17 cellular contexts compared by ENCODE assay signal in the genomic region with DNA sequence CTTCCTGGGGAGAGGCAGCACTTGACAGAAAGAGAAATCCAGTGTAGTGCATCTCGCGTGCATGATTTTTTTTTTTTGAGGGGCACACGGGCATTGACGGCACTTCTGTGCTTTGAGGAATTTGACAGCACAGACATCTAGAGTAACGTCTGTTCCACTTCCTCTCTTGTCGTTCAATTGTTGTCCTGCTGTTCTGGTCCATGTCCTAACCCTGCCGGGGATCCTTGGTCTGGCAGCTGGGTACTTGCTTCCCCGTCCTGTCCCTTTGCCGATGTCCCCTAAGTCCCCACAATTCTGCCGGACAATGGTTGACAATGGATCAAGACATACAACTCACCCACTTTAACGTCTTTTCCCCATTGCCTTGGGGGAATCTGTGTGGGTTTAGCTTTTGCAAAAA. TPM values are rescaled to one million over a fixed set of nuclear protein-coding genes. Genes with fewer than 3 reads are reported as not detected.
DNase-seq lines count a peak whose midpoint lies in the region; ATAC-seq and TF ChIP-seq lines count a peak whose summit lies in the region.
"Had no signal": no experiment of that assay in that cellular context is flagged by ENCODE, and none has a peak within 500 bp of the region (broad histone marks: within the 10 kb centered on the region; RNA-seq: fewer than 3 reads in every experiment).

No MANE protein-coding gene starts in this region.

- peak overlapping the region; percentile 93 for H3K27ac Mint-ChIP-seq in dendritic cell treated with granulocyte-macrophage colony-stimulating factor and Interleukin-4, amounts not matched to agents 40 ng/mL and 50 ng/mL, for 4 days

- no peak for TF ChIP-seq CTCF in left ventricle myocardium inferior (IDR thresholded peaks at IDR 0.05; ENCODE audit: borderline replicate concordance)
- no peak for TF ChIP-seq CTCF in upper lobe of left lung (IDR thresholded peaks at IDR 0.05)

- TF ChIP-seq POLR2A in upper lobe of left lung (IDR thresholded peaks at IDR 0.05), result no peak

- H3K27me3 ChIP-seq in left ventricle myocardium inferior (ENCODE audit: low read depth), result no peaks in the 10 kb centered on the region
- no peaks in the 10 kb centered on the region for H3K27me3 ChIP-seq in upper lobe of left lung

- no peak overlapping the region for H3K4me3 ChIP-seq in left ventricle myocardium inferior
- H3K4me3 ChIP-seq in upper lobe of left lung, result no peak overlapping the region

- ATAC-seq in left cardiac atrium, result no peak
- no peak for ATAC-seq in upper lobe of left lung (ENCODE audit: low FRiP score in 2 of 2)
- ATAC-seq in HG03565 (IDR thresholded peaks at IDR 0.05; ENCODE audit: unreplicated experiment), result no peak
- ATAC-seq: HepG2, SK-N-SH treated with all-trans-retinoic acid at 6 μM for 48 hours had no signal

- H3K36me3 Mint-ChIP-seq in dendritic cell treated with granulocyte-macrophage colony-stimulating factor and Interleukin-4, amounts not matched to agents 40 ng/mL and 50 ng/mL, for 4 days (ENCODE audit: low read depth), result peaks cover 77% of the 10 kb centered on the region

- H3K4me1 ChIP-seq in left ventricle myocardium inferior, result peaks cover 90% of the 10 kb centered on the region
- H3K4me1 ChIP-seq in upper lobe of left lung, result peaks cover 34 to 56% (median 46%) of the 10 kb centered on the region in 4 donors

- TF ChIP-seq EP300 in upper lobe of left lung (IDR thresholded peaks at IDR 0.05), result no peak

- H3K9me3 ChIP-seq in left ventricle myocardium inferior (replicated peaks) (no peaks in the 10 kb centered on the region), upper lobe of left lung (no peaks in the 10 kb centered on the region)

- intact Hi-C loops in left ventricle myocardium inferior (cut with micrococcal nuclease), result no loop called here
- intact Hi-C loops in left cardiac atrium (cut with DNase I), result loop anchor here in 1 of 2 donors (5.0 kb wide), 1 partner anchor 34 kb away; no protein-coding TSS in a partner anchor
- intact Hi-C loops in dendritic cell treated with granulocyte-macrophage colony-stimulating factor and Interleukin-4, amounts not matched to agents 40 ng/mL and 50 ng/mL, for 4 days (cut with micrococcal nuclease), result no loop called here

- H3K27ac ChIP-seq in left ventricle myocardium inferior (replicated peaks) (peak overlapping the region; percentile 56), upper lobe of left lung (peak overlapping the region; percentile 13 to 90 (median 40))
- H3K27ac ChIP-seq: C4-2B, KMS-11 had no signal

- H3K4me3 Mint-ChIP-seq in dendritic cell treated with granulocyte-macrophage colony-stimulating factor and Interleukin-4, amounts not matched to agents 40 ng/mL and 50 ng/mL, for 4 days, result peak overlapping the region; percentile 60

- DNase-seq in left ventricle myocardium inferior (no peak), left cardiac atrium (no peak), NOMO-1 treated with DMSO at 0.1 percent for 48 hours (lab: John Stamatoyannopoulos, UW; ENCODE audit: unreplicated experiment) (peak; percentile 28), upper lobe of left lung (no peak), activated gamma-delta T cell treated with Interleukin-2 at 50 U/mL for 16 hours (no peak), NCI-H187 treated with DMSO at 0.1 percent for 48 hours (lab: John Stamatoyannopoulos, UW) (no peak)
- DNase-seq: COR-L47, GF-D8, NCI-H2029, NCI-H82, Right ventricle myocardium superior had no signal

- peaks cover 61% of the 10 kb centered on the region for H3K4me1 Mint-ChIP-seq in dendritic cell treated with granulocyte-macrophage colony-stimulating factor and Interleukin-4, amounts not matched to agents 40 ng/mL and 50 ng/mL, for 4 days (ENCODE audit: low read depth)

- H3K9me3 Mint-ChIP-seq in dendritic cell treated with granulocyte-macrophage colony-stimulating factor and Interleukin-4, amounts not matched to agents 40 ng/mL and 50 ng/mL, for 4 days, result no peaks in the 10 kb centered on the region

- H3K36me3 ChIP-seq in left ventricle myocardium inferior (peaks cover 61% of the 10 kb centered on the region), upper lobe of left lung (peaks cover 0 to 67% (median 9%) of the 10 kb centered on the region in 4 donors)

- no peaks in the 10 kb centered on the region for H3K27me3 Mint-ChIP-seq in dendritic cell treated with granulocyte-macrophage colony-stimulating factor and Interleukin-4, amounts not matched to agents 40 ng/mL and 50 ng/mL, for 4 days

- 61 to 73% methylated on average over 11 of the region's 11 CpGs for WGBS in upper lobe of left lung, 2 donors

RNA-seq across cellular contexts. Expression of gene NAA20, which starts 46.0 kb away (rescaled TPM):
- total RNA-seq in left ventricle myocardium inferior (67.5 TPM), left cardiac atrium (10 to 100 TPM; 49.0 to 63.1 TPM), upper lobe of left lung (10 to 100 TPM; 17.8 to 56.5 (median 49.4) TPM)
